In genomic region chr1:26922201-26922729, GRCh38 we compare ENCODE assay signal across 7 cellular contexts. TPM values are rescaled to one million over a fixed set of nuclear protein-coding genes. Genes with fewer than 3 reads are reported as not detected.
DNase-seq lines count a peak whose midpoint lies in the region; ATAC-seq and TF ChIP-seq lines count a peak whose summit lies in the region.

No MANE protein-coding gene starts in this region.

- no peaks in the 10 kb centered on the region for H3K9me2 ChIP-seq in PC-3 (replicated peaks; ENCODE audit: low read length)

- no peaks in the 10 kb centered on the region for H3F3A ChIP-seq in PC-3 (ENCODE audit: low read length, unreplicated experiment)

- H3K4me2 ChIP-seq in PC-3 (ENCODE audit: low read length), result peak overlapping the region; percentile 87

- H3K27ac ChIP-seq in PC-3 (ENCODE audit: low read length), result peak overlapping the region; percentile 67

- POLR2A ChIA-PET in PC-3 (lab: Charles Lee; ENCODE audit: unreplicated experiment), result no interaction called here

- H3K36me3 Mint-ChIP-seq in endothelial cell (ENCODE audit: low read depth, unreplicated experiment), result peaks cover 13% of the 10 kb centered on the region

- H3K9me3 ChIP-seq in PC-3 (ENCODE audit: low read length), result no peaks in the 10 kb centered on the region
- no peaks in the 10 kb centered on the region for H3K9me3 ChIP-seq in neuron (ENCODE audit: low read length)

- H3K9ac ChIP-seq in PC-3 (ENCODE audit: low read length), result peak overlapping the region; percentile 93

- peaks cover 30% of the 10 kb centered on the region for H3K4me1 ChIP-seq in PC-3 (ENCODE audit: insufficient read depth, low read length)
- peaks cover 18% of the 10 kb centered on the region for H3K4me1 ChIP-seq in neuron (ENCODE audit: insufficient read depth, low read length)

- H3K4me3 ChIP-seq in PC-3 (ENCODE audit: low read length) (peak overlapping the region; percentile 83), neuron (ENCODE audit: low read length) (peak overlapping the region; percentile 93)

- no peak for TF ChIP-seq CTCF in PC-3 (conservative IDR thresholded peaks at IDR 0.05; ENCODE audit: low read depth, low read length)
- TF ChIP-seq CTCF in endothelial cell (IDR thresholded peaks at IDR 0.05; ENCODE audit: unreplicated experiment), result no peak

- H4K20me1 ChIP-seq in PC-3 (ENCODE audit: low read length), result peaks cover 14% of the 10 kb centered on the region; the same call in 1 of the 2 replicates

- DNase-seq in PC-3, result peak; percentile 5
- DNase-seq in endothelial cell (ENCODE audit: low spot score), result no peak
- DNase-seq in stimulated activated CD8-positive, alpha-beta memory T cell treated with anti-CD3 and anti-CD28 coated beads, Interleukin-4, amount 100 ng/mL, for 48 hours, result no peak

- H3K4me3 Mint-ChIP-seq in endothelial cell (ENCODE audit: unreplicated experiment), result peak overlapping the region; percentile 94

- no peaks in the 10 kb centered on the region for H3K9me3 Mint-ChIP-seq in endothelial cell (ENCODE audit: unreplicated experiment)

- H3K27ac Mint-ChIP-seq in endothelial cell (ENCODE audit: unreplicated experiment), result peak overlapping the region; percentile 95

- BruUV-seq in PC-3 (replicated peaks; lab: Mats Ljungman, UMichigan), result TSS peak; percentile 68

- CTCF ChIA-PET in PC-3 (lab: Charles Lee), result interaction anchor here (0.6 kb wide), 1 partner anchor 190 kb away, joined by 3 read pairs; no protein-coding TSS in a partner anchor

- H3K27me3 Mint-ChIP-seq in endothelial cell (ENCODE audit: unreplicated experiment), result peaks cover 8% of the 10 kb centered on the region

- H3K36me3 ChIP-seq in PC-3 (ENCODE audit: low read depth, low read length) (peaks cover 18% of the 10 kb centered on the region), neuron (ENCODE audit: insufficient read depth, low read length) (peaks cover 31% of the 10 kb centered on the region)

- H3K79me2 ChIP-seq in PC-3 (ENCODE audit: low read length), result peaks cover 55% of the 10 kb centered on the region

- H3K27me3 ChIP-seq in PC-3 (ENCODE audit: low read length) (no peaks in the 10 kb centered on the region), neuron (ENCODE audit: insufficient read depth, low read length) (no peaks in the 10 kb centered on the region)

- ATAC-seq in GM21447 (IDR thresholded peaks at IDR 0.05; ENCODE audit: unreplicated experiment), result peak; percentile 4
- ATAC-seq in PC-3, result no peak
- no peak for ATAC-seq in HG02970 (IDR thresholded peaks at IDR 0.05; ENCODE audit: low FRiP score, unreplicated experiment)
- ATAC-seq in GM18868 (IDR thresholded peaks at IDR 0.05; ENCODE audit: unreplicated experiment), result no peak

- intact Hi-C loops in PC-3 (cut with micrococcal nuclease), result loop anchor here (2.0 kb wide), 1 partner anchor 69 kb away; no protein-coding TSS in a partner anchor

- H2AFZ ChIP-seq in PC-3 (ENCODE audit: low read length), result peak overlapping the region; percentile 54; the same call in 1 of the 2 replicates
- peak overlapping the region; percentile 40 for H2AFZ ChIP-seq in neuron (ENCODE audit: low read depth, low read length)

- peaks cover 12% of the 10 kb centered on the region for H3K4me1 Mint-ChIP-seq in endothelial cell (ENCODE audit: unreplicated experiment)

RNA-seq across cellular contexts. Expression of gene NUDC, which starts 0.7 kb away (rescaled TPM):
- total RNA-seq in PC-3 (2014; rRNA removed), result 149 and 198 TPM in 2 replicates
- 60.8 TPM for total RNA-seq in endothelial cell (ENCODE audit: unreplicated experiment)

RNA-seq across cellular contexts. Expression of gene NR0B2, which starts 8.5 kb away (rescaled TPM):
- not detected in 2 replicates for total RNA-seq in PC-3 (2014; rRNA removed)
- not detected for total RNA-seq in endothelial cell (ENCODE audit: unreplicated experiment)

RNA-seq across cellular contexts. Expression of gene GPATCH3, which starts 22.0 kb away (rescaled TPM):
- total RNA-seq in PC-3 (2014; rRNA removed) (16.1 and 18.8 TPM in 2 replicates), endothelial cell (ENCODE audit: unreplicated experiment) (23.4 TPM)

RNA-seq across cellular contexts. Expression of gene GPN2, which starts 32.2 kb away (rescaled TPM):
- total RNA-seq in PC-3 (2014; rRNA removed), result 24.6 and 28.2 TPM in 2 replicates
- total RNA-seq in endothelial cell (ENCODE audit: unreplicated experiment), result 31.4 TPM

RNA-seq across cellular contexts. Expression of gene KDF1, which starts 38.0 kb away (rescaled TPM):
- total RNA-seq in PC-3 (2014; rRNA removed), result 21.7 and 22.9 TPM in 2 replicates
- 0.21 TPM for total RNA-seq in endothelial cell (ENCODE audit: unreplicated experiment)
